ENCODE assay signal across 8 cellular contexts in the genomic region with DNA sequence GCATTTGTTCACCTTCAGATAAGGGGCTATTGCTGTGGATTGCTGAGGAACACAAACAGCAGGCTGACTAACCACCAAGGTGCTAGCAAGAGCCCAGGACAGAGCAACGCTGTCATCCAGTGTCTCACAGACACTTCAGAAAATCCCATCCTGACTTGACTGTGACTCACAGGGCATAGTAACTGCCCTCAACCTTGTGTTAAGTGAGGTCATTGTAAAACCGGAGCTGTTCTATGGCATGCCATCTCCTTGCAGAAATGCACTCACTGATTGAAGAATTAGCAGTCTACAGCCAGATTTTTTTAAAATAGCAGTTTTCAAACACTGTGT. TPM values are rescaled to one million over a fixed set of nuclear protein-coding genes. Genes with fewer than 3 reads are reported as not detected.
DNase-seq lines count a peak whose midpoint lies in the region; TF ChIP-seq lines count a peak whose summit lies in the region.

No MANE protein-coding gene starts in this region.

- intact Hi-C loops in spleen (cut with DNase I; ENCODE audit: low total_unique reads), result no loop called here

- peaks cover 0 to 8% of the 10 kb centered on the region in 2 donors for H3K4me1 Mint-ChIP-seq in immature natural killer cell

- H3K4me1 ChIP-seq in NT2/D1 (ENCODE audit: insufficient read depth, insufficient read length), result no peaks in the 10 kb centered on the region
- peaks cover 7% of the 10 kb centered on the region for H3K4me1 ChIP-seq in cardiac muscle cell (ENCODE audit: low read depth)
- H3K4me1 ChIP-seq in spleen, result peaks cover 0 to 7% (median 0%) of the 10 kb centered on the region in 6 donors

- peaks cover 0 to 3% (median 0%) of the 10 kb centered on the region in 3 donors for H3K27me3 Mint-ChIP-seq in immature natural killer cell (ENCODE audit: low read depth in 3 of 3)

- H3K4me3 ChIP-seq in NT2/D1 (ENCODE audit: insufficient read length, low read depth) (no peak overlapping the region), cardiac muscle cell (no peak overlapping the region), spleen (no peak overlapping the region)

- H3K27me3 ChIP-seq in NT2/D1 (ENCODE audit: insufficient read depth, insufficient read length) (no peaks in the 10 kb centered on the region), cardiac muscle cell (no peaks in the 10 kb centered on the region), spleen (replicated peaks in 1 of 7) (no peaks in the 10 kb centered on the region)

- no peaks in the 10 kb centered on the region for H3K9me3 Mint-ChIP-seq in immature natural killer cell

- H3K9ac ChIP-seq in NT2/D1 (ENCODE audit: insufficient read length, low read depth), result peak overlapping the region; percentile 43

- H3K4me3 Mint-ChIP-seq in immature natural killer cell, result no peak overlapping the region

- H3K36me3 Mint-ChIP-seq in immature natural killer cell, result no peaks in the 10 kb centered on the region

- H3K36me3 ChIP-seq in NT2/D1 (ENCODE audit: insufficient read depth, insufficient read length, low read length), result no peaks in the 10 kb centered on the region
- H3K36me3 ChIP-seq in cardiac muscle cell, result peaks cover 46% of the 10 kb centered on the region
- H3K36me3 ChIP-seq in spleen, result no peaks in the 10 kb centered on the region

- no peak for TF ChIP-seq POLR2A in spleen (IDR thresholded peaks at IDR 0.05)

- H3K27ac ChIP-seq in cardiac muscle cell (peak overlapping the region; percentile 54), spleen (no peak overlapping the region)

- H3K9me3 ChIP-seq in NT2/D1 (ENCODE audit: insufficient read depth, low read length) (no peaks in the 10 kb centered on the region), cardiac muscle cell (ENCODE audit: low read depth) (no peaks in the 10 kb centered on the region), spleen (peaks cover 0 to 3% (median 0%) of the 10 kb centered on the region in 8 donors)

- 27 to 52% (median 38%) methylated on average over 2 of the region's 2 CpGs for WGBS in spleen, 5 donors

- DNase-seq in stimulated activated CD4-positive, alpha-beta T cell treated with anti-CD3 and anti-CD28 coated beads, Interleukin-4, amount 100 ng/mL, for 48 hours (ENCODE audit: low read depth in 2 of 2), result peak; percentile 1 to 2
- DNase-seq in stimulated activated CD4-positive, alpha-beta T cell treated with anti-CD3 and anti-CD28 coated beads, Interleukin-12 subunit alpha, Interleukin-12 subunit beta, amount 100 ng/mL, for 4 hours, result no peak
- no peak for DNase-seq in NT2/D1 (ENCODE audit: low read depth, low spot score)
- no peak for DNase-seq in cardiac muscle cell (ENCODE audit: low read depth in 1 of 2, low spot score in 1 of 2)
- DNase-seq in NCI-H1092 treated with DMSO at 0.1 percent for 48 hours (lab: John Stamatoyannopoulos, UW), result no peak
- DNase-seq in SHP77 (lab: John Stamatoyannopoulos, UW), result no peak
- DNase-seq in immature natural killer cell, result no peak
- no peak for DNase-seq in spleen

- H3K27ac Mint-ChIP-seq in immature natural killer cell, result no peak overlapping the region

- TF ChIP-seq CTCF in cardiac muscle cell (IDR thresholded peaks at IDR 0.05; ENCODE audit: low read depth, low read length), result no peak
- TF ChIP-seq CTCF in spleen (IDR thresholded peaks at IDR 0.05 in 8 of 11, conservative IDR thresholded peaks at IDR 0.05 in 3 of 11), result no peak

RNA-seq across cellular contexts. Expression of a gene that starts 51.1 kb away (rescaled TPM):
- total RNA-seq in cardiac muscle cell, result 139 and 141 TPM in 2 replicates
- polyA plus RNA-seq in cardiac muscle cell, result 91.3 and 124 TPM in 2 replicates
- polyA plus RNA-seq in immature natural killer cell, result under 1 TPM in 2 of 3 donors, not detected in 1; 0.19 to 0.27 TPM
- 10 to 100 TPM in 1 of 7 donors, 1 to 10 TPM in 6; 2.2 to 12.2 (median 5.6) TPM for total RNA-seq in spleen
- 1 to 10 TPM; 1.0 to 1.9 (median 1.6) TPM for polyA plus RNA-seq in spleen

Comparison
In these comparisons a context has a peak if more than half of its experiments do, and no peak if none do; other contexts are left out.
1. DNase-seq: peak in stimulated activated CD4-positive, alpha-beta T cell treated with anti-CD3 and anti-CD28 coated beads, Interleukin-4, amount 100 ng/mL, for 48 hours (2 of 2); none in stimulated activated CD4-positive, alpha-beta T cell treated with anti-CD3 and anti-CD28 coated beads, Interleukin-12 subunit alpha, Interleukin-12 subunit beta, amount 100 ng/mL, for 4 hours (single experiment), NT2/D1 (single experiment), cardiac muscle cell (0 of 2), NCI-H1092 treated with DMSO at 0.1 percent for 48 hours (single experiment), SHP77 (0 of 2), immature natural killer cell (0 of 3) and spleen (single experiment).
2. RNA of a gene that starts 51.1 kb away (polyA plus RNA-seq): 91.3 to 124 TPM in cardiac muscle cell; 1.0 to 1.9 TPM in spleen and 0.19 to 0.27 TPM in immature natural killer cell; every median in the first group is over 10 times any median in the second.